Comparison of ENCODE assay signal across 1 cellular context in genomic region chr18:41043876-41044275, GRCh38.
TF ChIP-seq lines count a peak whose summit lies in the region.

No MANE protein-coding gene starts in this region.

TF ChIP-seq in GM23338, 12 proteins besides CTCF, POLR2A, EP300 and RAD21 (continued from another document):
- TF ChIP-seq REST (IDR thresholded peaks at IDR 0.05; ENCODE audit: unreplicated experiment), result no peak
